Comparison of ENCODE assay signal across 12 cellular contexts in genomic region chr11:130737866-130738431, GRCh38.
A peak's percentile ranks its signal among the peaks of the same experiment; 100 is the strongest.
DNase-seq lines count a peak whose midpoint lies in the region; ATAC-seq, FAIRE-seq and TF ChIP-seq lines count a peak whose summit lies in the region.
"Had no signal": no experiment of that assay in that cellular context is flagged by ENCODE, and none has a peak within 500 bp of the region (broad histone marks: within the 10 kb centered on the region; RNA-seq: fewer than 3 reads in every experiment).

No MANE protein-coding gene starts in this region.

- no peaks in the 10 kb centered on the region for H3K9me2 ChIP-seq in GM23248 (ENCODE audit: insufficient read depth)

- H3K4me2 ChIP-seq in GM23248 (ENCODE audit: unreplicated experiment) (peak overlapping the region; percentile 64), keratinocyte (ENCODE audit: control insufficient read depth, extremely low read depth, insufficient read depth, low read depth, low read length) (peak overlapping the region; percentile 68)

- dilution Hi-C loops in keratinocyte (cut with MboI; ENCODE audit: extremely low pct_ligation_motif_present, low sequenced_read_pairs) = no loop called here

- H3F3A ChIP-seq in GM23248 (ENCODE audit: insufficient read depth) = peaks cover 27% of the 10 kb centered on the region; the same call in 1 of the 2 replicates

- H3K27ac ChIP-seq in GM23248 (peak overlapping the region; percentile 71), keratinocyte (ENCODE audit: control insufficient read depth, insufficient read depth, low read length) (peak overlapping the region; percentile 16)

- peak overlapping the region; percentile 53 for H3K9ac ChIP-seq in GM23248
- peak overlapping the region; percentile 10 for H3K9ac ChIP-seq in keratinocyte (ENCODE audit: control insufficient read depth, extremely low read depth, insufficient read depth, low read length)

- H3K4me3 ChIP-seq in GM23248 (peak overlapping the region; percentile 7), keratinocyte (ENCODE audit: control insufficient read depth in 2 of 3, extremely low read depth in 1 of 3, insufficient read depth in 2 of 3, low read depth in 1 of 3, low read length in 3 of 3) (peak overlapping the region in 1 of 3 experiments; percentile 22)

- peaks cover 11% of the 10 kb centered on the region for H3K9me3 ChIP-seq in GM23248 (ENCODE audit: low read depth)
- H3K9me3 ChIP-seq in keratinocyte (ENCODE audit: control insufficient read depth, low read depth, low read length) = no peaks in the 10 kb centered on the region
- H3K9me3 ChIP-seq in T-helper 17 cell (ENCODE audit: control insufficient read depth, low read length, poor library complexity, severe bottlenecking) = no peaks in the 10 kb centered on the region

- no peak for TF ChIP-seq CTCF in keratinocyte (optimal IDR thresholded peaks at IDR 0.05 in 1 of 3, IDR thresholded peaks at IDR 0.05 in 1 of 3, conservative IDR thresholded peaks at IDR 0.05 in 1 of 3; ENCODE audit: extremely low read depth in 1 of 3, insufficient read depth in 2 of 3, low read length in 3 of 3)

- intact Hi-C loops in posterior cingulate gyrus (cut with DNase I) = no loop called here

- H3K4me1 Mint-ChIP-seq in T-helper 17 cell = no peaks in the 10 kb centered on the region

- H3K27me3 ChIP-seq in GM23248 (replicated peaks; ENCODE audit: insufficient read depth) = no peaks in the 10 kb centered on the region
- no peaks in the 10 kb centered on the region for H3K27me3 ChIP-seq in keratinocyte (ENCODE audit: control insufficient read depth, extremely low read depth, insufficient read depth, low read length)

- peak; percentile 73 for DNase-seq in GM23248
- DNase-seq in astrocyte of the hippocampus (ENCODE audit: low read depth, low spot score) = peak; percentile 79
- peak; percentile 9 for DNase-seq in keratinocyte (ENCODE audit: low read depth, low spot score)
- peak; percentile 45 for DNase-seq in smooth muscle cell of the brain vasculature (ENCODE audit: low read depth, low spot score)
- DNase-seq in activated naive CD4-positive, alpha-beta T cell treated with anti-CD3 and anti-CD28 coated beads, Interleukin-2, amount 50 U/mL, for 16 hours = no peak
- no peak for DNase-seq in T-helper 17 cell
- no peak for DNase-seq in activated T-cell treated with anti-CD3 and anti-CD28 coated beads, Interleukin-2, amount 50 U/mL, for 48 hours
- DNase-seq in posterior cingulate gyrus = no peak
- DNase-seq: activated CD8-positive, alpha-beta memory T cell treated with anti-CD3 and anti-CD28 coated beads for 24 hours; effector memory CD8-positive, alpha-beta T cell; NCI-H526 treated with DMSO at 0.1 percent for 48 hours had no signal

- WGBS in GM23248 (ENCODE audit: low coverage in 1 of 2, low lambda C conversion rate in 2 of 2, missing lambda C conversion rate in 2 of 2), 2 experiments = 2 to 4% methylated on average over 12 of the region's 12 CpGs

- ATAC-seq in T-helper 17 cell = no peak
- ATAC-seq: effector memory CD8-positive, alpha-beta T cell had no signal

- in situ Hi-C loops in GM23248 (cut with MboI) = no loop called here

- H4K20me1 ChIP-seq in GM23248 (ENCODE audit: insufficient read depth) = no peaks in the 10 kb centered on the region
- H4K20me1 ChIP-seq in keratinocyte (ENCODE audit: control insufficient read depth, extremely low read depth, insufficient read depth, low read length) = no peaks in the 10 kb centered on the region

- no peaks in the 10 kb centered on the region for H3K9me1 ChIP-seq in keratinocyte (ENCODE audit: control insufficient read depth, extremely low read depth, insufficient read depth, low read length)

- H3K36me3 ChIP-seq in GM23248 (ENCODE audit: low read depth) (no peaks in the 10 kb centered on the region), keratinocyte (ENCODE audit: control insufficient read depth in 2 of 2, extremely low read depth in 1 of 2, insufficient read depth in 2 of 2, low read length in 2 of 2) (no peaks in the 10 kb centered on the region)

- H3K4me3 Mint-ChIP-seq in T-helper 17 cell = no peak overlapping the region
- H3K4me3 Mint-ChIP-seq: neural crest cell had no signal

- no peak overlapping the region for H3K27ac Mint-ChIP-seq in T-helper 17 cell

- no peaks in the 10 kb centered on the region for H3K36me3 Mint-ChIP-seq in T-helper 17 cell (ENCODE audit: low read depth)

- H3K4me1 ChIP-seq in GM23248 (ENCODE audit: insufficient read depth) = peaks cover 24% of the 10 kb centered on the region
- peaks cover 15% of the 10 kb centered on the region for H3K4me1 ChIP-seq in keratinocyte (ENCODE audit: control insufficient read depth, extremely low read depth, insufficient read depth, low read length)

- FAIRE-seq in keratinocyte (lab: Jason Lieb, UNC) = peak; percentile 52

- no peak overlapping the region for H2AFZ ChIP-seq in GM23248
- peak overlapping the region; percentile 85 for H2AFZ ChIP-seq in keratinocyte (ENCODE audit: control insufficient read depth, low read length)

- H3K79me2 ChIP-seq in GM23248 (ENCODE audit: insufficient read depth) = no peaks in the 10 kb centered on the region
- no peaks in the 10 kb centered on the region for H3K79me2 ChIP-seq in keratinocyte (ENCODE audit: control insufficient read depth, insufficient read depth, low read length)

- no peaks in the 10 kb centered on the region for H3K27me3 Mint-ChIP-seq in T-helper 17 cell
- H3K27me3 Mint-ChIP-seq: effector memory CD8-positive, alpha-beta T cell had no signal

Comparison
In these comparisons a context has a peak if more than half of its experiments do, and no peak if none do; other contexts are left out.
1. DNase-seq: peak in GM23248 (single experiment), astrocyte of the hippocampus (single experiment), keratinocyte (single experiment) and smooth muscle cell of the brain vasculature (single experiment); none in activated naive CD4-positive, alpha-beta T cell treated with anti-CD3 and anti-CD28 coated beads, Interleukin-2, amount 50 U/mL, for 16 hours (single experiment), T-helper 17 cell (0 of 3), activated T-cell treated with anti-CD3 and anti-CD28 coated beads, Interleukin-2, amount 50 U/mL, for 48 hours (0 of 2) and posterior cingulate gyrus (0 of 10).